In the genomic region with DNA sequence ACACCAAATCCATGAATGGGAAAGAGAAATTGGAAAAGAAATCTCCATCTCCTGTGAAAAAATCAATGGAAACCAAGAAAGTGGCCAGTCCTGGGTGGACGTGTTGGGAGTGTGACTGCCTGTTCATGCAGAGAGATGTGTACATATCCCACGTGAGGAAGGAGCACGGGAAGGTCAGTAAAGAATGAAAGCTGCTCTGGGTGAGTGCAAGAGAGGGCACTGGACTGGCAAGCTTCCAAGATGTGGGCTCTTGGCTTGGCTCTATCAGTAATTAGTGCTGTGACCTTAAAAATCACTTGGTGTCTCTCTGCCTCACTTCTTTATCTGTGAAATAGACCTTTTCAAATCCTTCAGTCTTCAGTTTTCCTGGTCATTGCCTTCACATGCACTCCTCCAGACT, we compare ENCODE assay signal across 10 cellular contexts.
A peak's percentile ranks its signal among the peaks of the same experiment; 100 is the strongest.
DNase-seq lines count a peak whose midpoint lies in the region; ATAC-seq and TF ChIP-seq lines count a peak whose summit lies in the region.
"Had no signal": no experiment of that assay in that cellular context is flagged by ENCODE, and none has a peak within 500 bp of the region (broad histone marks: within the 10 kb centered on the region; RNA-seq: fewer than 3 reads in every experiment).

No MANE protein-coding gene starts in this region.

- no peak overlapping the region for H3K4me3 ChIP-seq in right atrium auricular region

- peak; percentile 89 for ATAC-seq in Right ventricle myocardium inferior
- ATAC-seq in GM18520 (IDR thresholded peaks at IDR 0.05; ENCODE audit: unreplicated experiment) = no peak
- ATAC-seq: foreskin keratinocyte had no signal

- CTCF ChIA-PET in RWPE1 (lab: Yijun Ruan, JAX) = no interaction called here

- H3K27me3 ChIP-seq in right atrium auricular region = no peaks in the 10 kb centered on the region
- H3K27me3 ChIP-seq: foreskin keratinocyte had no signal

- H3K4me1 ChIP-seq in right atrium auricular region = peaks cover 0 to 13% of the 10 kb centered on the region in 2 donors
- H3K4me1 ChIP-seq: foreskin keratinocyte had no signal

- TF ChIP-seq CTCF in right atrium auricular region (IDR thresholded peaks at IDR 0.05) = no peak
- no peak for TF ChIP-seq CTCF in RWPE1 (conservative IDR thresholded peaks at IDR 0.05; ENCODE audit: low read depth)

- POLR2A ChIA-PET in RWPE1 (lab: Yijun Ruan, JAX; ENCODE audit: low non-redundant PET) = no interaction called here

- intact Hi-C loops in Right ventricle myocardium inferior (cut with DNase I) = no loop called here
- intact Hi-C loops in cardiac septum (cut with DNase I) = no loop called here

- H3K9me3 ChIP-seq in right atrium auricular region = no peaks in the 10 kb centered on the region

- DNase-seq in Right ventricle myocardium inferior (ENCODE audit: missing footprints) = no peak
- no peak for DNase-seq in cardiac septum (ENCODE audit: low spot score)
- DNase-seq in RPMI8226 = peak; percentile 45
- DNase-seq in right atrium auricular region (ENCODE audit: low spot score) = no peak
- DNase-seq in RWPE1 (ENCODE audit: low spot score) = no peak
- no peak for DNase-seq in HCEC 1CT
- no peak for DNase-seq in GOT3 (lab: John Stamatoyannopoulos, UW)
- DNase-seq: foreskin keratinocyte, KBM-7 had no signal

- H3K27ac ChIP-seq in right atrium auricular region (peak overlapping the region; percentile 10 to 23), RWPE1 (no peak overlapping the region)
- H3K27ac ChIP-seq: foreskin keratinocyte had no signal

- no peaks in the 10 kb centered on the region for H3K36me3 ChIP-seq in right atrium auricular region
